9 cellular contexts compared by ENCODE assay signal in the genomic region with DNA sequence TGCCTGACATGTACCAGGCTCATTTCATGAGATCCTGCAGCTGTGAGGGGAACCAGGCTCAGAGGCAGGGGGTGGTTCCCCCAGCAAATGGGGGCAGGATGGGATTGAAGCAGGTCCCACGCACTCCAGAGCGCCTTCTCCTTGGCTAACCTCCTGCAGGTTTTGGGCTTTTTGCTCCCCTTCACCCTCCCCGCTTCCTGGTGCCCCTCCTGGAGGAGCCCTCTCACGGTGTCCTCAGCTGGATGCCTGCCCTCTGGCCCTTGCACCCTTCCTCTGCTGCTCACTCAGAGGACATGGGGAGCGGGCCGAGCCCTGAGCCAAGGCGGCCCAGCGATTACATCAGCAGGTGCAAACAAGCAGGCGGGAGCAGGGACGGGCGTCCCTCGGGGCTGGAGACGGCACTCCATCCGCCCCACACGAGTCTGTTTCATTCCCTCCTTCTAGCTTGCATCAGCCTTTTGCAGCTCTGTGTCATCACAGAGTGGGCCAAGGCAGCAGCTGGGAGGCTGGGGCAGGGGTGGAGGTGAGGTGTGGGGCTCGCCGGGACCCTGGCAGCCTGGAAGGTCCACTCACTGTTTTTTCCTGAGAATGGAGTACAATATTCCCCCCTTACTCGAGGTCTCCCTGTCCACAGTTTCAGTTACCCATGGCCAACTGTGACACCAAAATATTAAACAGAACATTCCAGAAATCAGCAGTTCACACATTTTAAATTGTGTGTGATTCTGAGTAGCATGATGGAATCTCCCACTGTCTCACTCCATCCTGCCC. TPM values are rescaled to one million over a fixed set of nuclear protein-coding genes. Genes with fewer than 3 reads are reported as not detected.
DNase-seq lines count a peak whose midpoint lies in the region; ATAC-seq and TF ChIP-seq lines count a peak whose summit lies in the region.
"Had no signal": no experiment of that assay in that cellular context is flagged by ENCODE, and none has a peak within 500 bp of the region (broad histone marks: within the 10 kb centered on the region; RNA-seq: fewer than 3 reads in every experiment).

No MANE protein-coding gene starts in this region.

- H3K4me1 ChIP-seq in upper lobe of left lung = peaks cover 13 to 32% (median 16%) of the 10 kb centered on the region in 4 donors
- H3K4me1 ChIP-seq in esophagus squamous epithelium = peaks cover 11 to 84% (median 31%) of the 10 kb centered on the region in 3 donors

- CTCF ChIA-PET in WTC11 (lab: Charles Lee) = interaction anchor here (0.5 to 4.6 kb wide), 6 partner anchors 9 to 363 kb away, joined by 3 to 45 read pairs (median 8); no protein-coding TSS in a partner anchor

- POLR2A ChIA-PET in WTC11 (lab: Charles Lee) = interaction anchor here (2.5 kb wide), 1 partner anchor 49 kb away, joined by 10 read pairs; no protein-coding TSS in a partner anchor

- H3K36me3 Mint-ChIP-seq in WTC11 = no peaks in the 10 kb centered on the region

- ATAC-seq in WTC11 (no peak), upper lobe of left lung (ENCODE audit: low FRiP score in 2 of 2) (peak in 1 of 2 donors; percentile 77)

- no peaks in the 10 kb centered on the region for H3K27me3 Mint-ChIP-seq in WTC11 (ENCODE audit: low read depth)

- H3K4me3 ChIP-seq in upper lobe of left lung (no peak overlapping the region), esophagus squamous epithelium (no peak overlapping the region)

- no peak overlapping the region for H3K27ac ChIP-seq in upper lobe of left lung
- H3K27ac ChIP-seq in esophagus squamous epithelium = no peak overlapping the region

- no peak overlapping the region for H3K4me3 Mint-ChIP-seq in WTC11

- H3K36me3 ChIP-seq in upper lobe of left lung (no peaks in the 10 kb centered on the region), esophagus squamous epithelium (no peaks in the 10 kb centered on the region)

- H3K27ac Mint-ChIP-seq in WTC11 = peak overlapping the region; percentile 22; the same call in 1 of the 2 replicates

- TF ChIP-seq EP300 in upper lobe of left lung (IDR thresholded peaks at IDR 0.05) = no peak

- H3K9me3 Mint-ChIP-seq in WTC11 = no peaks in the 10 kb centered on the region

- DNase-seq in NCI-H2029 (lab: John Stamatoyannopoulos, UW) (peak; percentile 25), NCI-H2029 treated with DMSO at 0.1 percent for 48 hours (lab: John Stamatoyannopoulos, UW) (no peak), WTC11 (ENCODE audit: low spot score) (peak; percentile 48), iris pigment epithelial cell (ENCODE audit: low read depth) (peak; percentile 18), upper lobe of left lung (peak; percentile 59 to 81), esophagus squamous epithelium (lab: John Stamatoyannopoulos, UW) (no peak), SKM-1 treated with dmso at 0.1 percent for 144 hours (lab: John Stamatoyannopoulos, UW; ENCODE audit: unreplicated experiment) (no peak), NCI-H82 (lab: John Stamatoyannopoulos, UW) (no peak)
- DNase-seq: activated gamma-delta T cell had no signal

- TF ChIP-seq POLR2A in upper lobe of left lung (IDR thresholded peaks at IDR 0.05) (no peak), esophagus squamous epithelium (IDR thresholded peaks at IDR 0.05) (no peak)

- H3K9me3 ChIP-seq in upper lobe of left lung (no peaks in the 10 kb centered on the region), esophagus squamous epithelium (no peaks in the 10 kb centered on the region)

- 61 to 79% methylated on average over 11 to 18 of the region's 18 CpGs for WGBS in upper lobe of left lung, 2 donors
- 68 to 88% methylated on average over 4 to 8 of the region's 18 CpGs for WGBS in esophagus squamous epithelium, 2 donors

- peaks cover 80% of the 10 kb centered on the region for H3K4me1 Mint-ChIP-seq in WTC11

- no peaks in the 10 kb centered on the region for H3K27me3 ChIP-seq in upper lobe of left lung
- H3K27me3 ChIP-seq in esophagus squamous epithelium = no peaks in the 10 kb centered on the region

- no peak for TF ChIP-seq CTCF in WTC11 (IDR thresholded peaks at IDR 0.05)
- no peak for TF ChIP-seq CTCF in upper lobe of left lung (IDR thresholded peaks at IDR 0.05)
- TF ChIP-seq CTCF in esophagus squamous epithelium (IDR thresholded peaks at IDR 0.05) = no peak

- intact Hi-C loops in esophagus squamous epithelium (cut with DNase I) = no loop called here

TF ChIP-seq in WTC11, 78 proteins besides CTCF, POLR2A, EP300 and RAD21 (continues in another document):
- TF ChIP-seq, protein P1, sequence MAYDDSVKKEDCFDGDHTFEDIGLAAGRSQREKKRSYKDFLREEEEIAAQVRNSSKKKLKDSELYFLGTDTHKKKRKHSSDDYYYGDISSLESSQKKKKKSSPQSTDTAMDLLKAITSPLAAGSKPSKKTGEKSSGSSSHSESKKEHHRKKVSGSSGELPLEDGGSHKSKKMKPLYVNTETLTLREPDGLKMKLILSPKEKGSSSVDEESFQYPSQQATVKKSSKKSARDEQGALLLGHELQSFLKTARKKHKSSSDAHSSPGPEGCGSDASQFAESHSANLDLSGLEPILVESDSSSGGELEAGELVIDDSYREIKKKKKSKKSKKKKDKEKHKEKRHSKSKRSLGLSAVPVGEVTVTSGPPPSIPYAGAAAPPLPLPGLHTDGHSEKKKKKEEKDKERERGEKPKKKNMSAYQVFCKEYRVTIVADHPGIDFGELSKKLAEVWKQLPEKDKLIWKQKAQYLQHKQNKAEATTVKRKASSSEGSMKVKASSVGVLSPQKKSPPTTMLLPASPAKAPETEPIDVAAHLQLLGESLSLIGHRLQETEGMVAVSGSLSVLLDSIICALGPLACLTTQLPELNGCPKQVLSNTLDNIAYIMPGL (CRISPR knock-in tag; IDR thresholded peaks at IDR 0.05) = 0 out of 2 replicates have a peak, but pooled peaks have one; percentile 25
- TF ChIP-seq MXD4 (CRISPR knock-in tag; IDR thresholded peaks at IDR 0.05; ENCODE audit: borderline replicate concordance) (no peak), OVOL2 (CRISPR knock-in tag; IDR thresholded peaks at IDR 0.05; ENCODE audit: borderline replicate concordance) (no peak), MAX (CRISPR knock-in tag; IDR thresholded peaks at IDR 0.05) (peak; percentile 72), ZNF281 (CRISPR knock-in tag; IDR thresholded peaks at IDR 0.05) (peak; percentile 39; the same call in 1 of the 2 replicates), SP1 (CRISPR knock-in tag; conservative IDR thresholded peaks at IDR 0.05) (no peak), SMAD3 (CRISPR knock-in tag; IDR thresholded peaks at IDR 0.05; ENCODE audit: borderline replicate concordance) (no peak), TCF7 (CRISPR knock-in tag; IDR thresholded peaks at IDR 0.05; ENCODE audit: low read depth) (no peak), GABPB1 (CRISPR knock-in tag; IDR thresholded peaks at IDR 0.05) (peak; percentile 100), RORB (CRISPR knock-in tag; IDR thresholded peaks at IDR 0.05) (no peak), FOXP1 (CRISPR knock-in tag; IDR thresholded peaks at IDR 0.05; ENCODE audit: borderline replicate concordance) (peak; percentile 65; the same call in 1 of the 2 replicates), ZNF423 (CRISPR knock-in tag; IDR thresholded peaks at IDR 0.05) (peak; percentile 40; the same call in 1 of the 2 replicates)
- TF ChIP-seq, protein P2, sequence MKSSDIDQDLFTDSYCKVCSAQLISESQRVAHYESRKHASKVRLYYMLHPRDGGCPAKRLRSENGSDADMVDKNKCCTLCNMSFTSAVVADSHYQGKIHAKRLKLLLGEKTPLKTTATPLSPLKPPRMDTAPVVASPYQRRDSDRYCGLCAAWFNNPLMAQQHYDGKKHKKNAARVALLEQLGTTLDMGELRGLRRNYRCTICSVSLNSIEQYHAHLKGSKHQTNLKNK (CRISPR knock-in tag; IDR thresholded peaks at IDR 0.05) = no peak
- TF ChIP-seq, protein P3, sequence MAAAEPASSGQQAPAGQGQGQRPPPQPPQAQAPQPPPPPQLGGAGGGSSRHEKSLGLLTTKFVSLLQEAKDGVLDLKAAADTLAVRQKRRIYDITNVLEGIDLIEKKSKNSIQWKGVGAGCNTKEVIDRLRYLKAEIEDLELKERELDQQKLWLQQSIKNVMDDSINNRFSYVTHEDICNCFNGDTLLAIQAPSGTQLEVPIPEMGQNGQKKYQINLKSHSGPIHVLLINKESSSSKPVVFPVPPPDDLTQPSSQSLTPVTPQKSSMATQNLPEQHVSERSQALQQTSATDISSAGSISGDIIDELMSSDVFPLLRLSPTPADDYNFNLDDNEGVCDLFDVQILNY (CRISPR knock-in tag; IDR thresholded peaks at IDR 0.05) = no peak

RNA-seq across cellular contexts. Expression of gene SLC29A3, which starts 52.7 kb away (rescaled TPM):
- total RNA-seq in WTC11 (2021) (9.2 to 11.1 TPM (median 11.0 TPM) in 3 replicates), upper lobe of left lung (10 to 100 TPM in 2 of 6 donors, 1 to 10 TPM in 4; 6.7 to 17.0 (median 9.2) TPM), esophagus squamous epithelium (1 to 10 TPM in 3 of 4 donors, under 1 TPM in 1; 0.87 to 3.1 (median 2.3) TPM)

RNA-seq across cellular contexts. Expression of gene UNC5B, which starts 54.0 kb away (rescaled TPM):
- total RNA-seq in WTC11 (2021) (31.2 to 49.6 TPM (median 31.6 TPM) in 3 replicates), upper lobe of left lung (10 to 100 TPM in 4 of 6 donors, 1 to 10 TPM in 2; 8.4 to 27.7 (median 20.5) TPM), esophagus squamous epithelium (10 to 100 TPM; 18.9 to 48.1 (median 28.4) TPM)

Comparison
In these comparisons a context has a peak if more than half of its experiments do, and no peak if none do; other contexts are left out.
1. DNase-seq: peak in NCI-H2029 (single experiment), WTC11 (single experiment), iris pigment epithelial cell (single experiment) and upper lobe of left lung (2 of 2); none in NCI-H2029 treated with DMSO at 0.1 percent for 48 hours (single experiment), esophagus squamous epithelium (single experiment), SKM-1 treated with dmso at 0.1 percent for 144 hours (single experiment) and NCI-H82 (single experiment).